In the genomic region with DNA sequence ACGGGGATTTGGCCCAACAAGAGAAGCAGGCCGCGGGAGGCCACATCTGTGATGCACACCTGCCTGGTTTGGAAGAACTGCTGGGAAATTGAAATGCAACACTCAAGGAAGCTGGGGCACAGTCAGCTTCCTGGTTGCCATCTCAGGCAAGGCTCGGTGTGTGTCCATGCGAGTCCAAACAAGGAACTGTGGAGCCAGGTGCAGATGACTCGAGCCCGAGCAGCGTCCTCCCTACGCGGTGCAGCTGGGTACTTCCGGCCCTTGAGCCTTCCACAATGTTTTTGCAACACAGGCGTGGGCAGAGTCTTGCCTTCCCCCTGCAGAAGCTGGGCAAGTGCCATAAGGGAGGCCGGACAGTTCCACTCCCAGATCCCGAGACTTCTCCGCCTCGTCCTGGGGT, we compare ENCODE assay signal across 21 cellular contexts.
DNase-seq lines count a peak whose midpoint lies in the region; ATAC-seq and TF ChIP-seq lines count a peak whose summit lies in the region.
"Had no signal": no experiment of that assay in that cellular context is flagged by ENCODE, and none has a peak within 500 bp of the region (broad histone marks: within the 10 kb centered on the region; RNA-seq: fewer than 3 reads in every experiment).

No MANE protein-coding gene starts in this region.

- H3K4me3 ChIP-seq in RWPE2 (ENCODE audit: severe bottlenecking) (no peak overlapping the region), colonic mucosa (no peak overlapping the region)
- H3K4me3 ChIP-seq: GM23248, heart left ventricle, left ventricle myocardium inferior, vagina had no signal

- H3K36me3 ChIP-seq in RWPE2 (ENCODE audit: low read depth), result no peaks in the 10 kb centered on the region
- H3K36me3 ChIP-seq in colonic mucosa, result no peaks in the 10 kb centered on the region
- H3K36me3 ChIP-seq: vagina had no signal

- DNase-seq in A172 (ENCODE audit: low spot score) (peak; percentile 4), HPDE6-E6E7 (ENCODE audit: extremely low spot score) (peak; percentile 33), RWPE2 (ENCODE audit: low spot score) (no peak), left kidney (ENCODE audit: low read depth, low spot score) (peak; percentile 65), colonic mucosa (no peak), GDM1 (lab: John Stamatoyannopoulos, UW) (no peak)
- DNase-seq: activated CD4-positive, alpha-beta T cell treated with anti-CD3 and anti-CD28 coated beads for 36 hours; activated naive CD4-positive, alpha-beta T cell treated with anti-CD3 and anti-CD28 coated beads, Interleukin-2, amount 10 ng/mL, durations not matched to agents 7 days and 5 days; activated T-cell treated with anti-CD3 and anti-CD28 coated beads, Interleukin-2, amount 50 U/mL, for 48 hours; effector memory CD8-positive, alpha-beta T cell; GM23248; heart left ventricle; left ventricle myocardium inferior; MM.1S; NCI-H187 treated with DMSO at 0.1 percent for 48 hours; NCI-H69; SHP77 treated with DMSO at 0.1 percent for 48 hours had no signal

- ATAC-seq in RWPE2 (ENCODE audit: low read depth) (peak; percentile 90), HG02571 (IDR thresholded peaks at IDR 0.05; ENCODE audit: unreplicated experiment) (no peak), HG02840 (IDR thresholded peaks at IDR 0.05; ENCODE audit: low FRiP score, unreplicated experiment) (no peak)
- ATAC-seq: activated CD4-positive, alpha-beta T cell treated with anti-CD3 and anti-CD28 coated beads for 36 hours; effector memory CD8-positive, alpha-beta T cell; heart left ventricle had no signal

- intact Hi-C loops in colonic mucosa (cut with DNase I), result no loop called here

- no peaks in the 10 kb centered on the region for H3K9me3 ChIP-seq in RWPE2 (ENCODE audit: severe bottlenecking)
- no peaks in the 10 kb centered on the region for H3K9me3 ChIP-seq in colonic mucosa
- H3K9me3 ChIP-seq: heart left ventricle, left ventricle myocardium inferior, vagina had no signal

- H3K27me3 ChIP-seq in RWPE2 (ENCODE audit: insufficient read depth, poor library complexity, severe bottlenecking), result no peaks in the 10 kb centered on the region
- no peaks in the 10 kb centered on the region for H3K27me3 ChIP-seq in colonic mucosa
- H3K27me3 ChIP-seq: heart left ventricle, vagina had no signal

- no peak overlapping the region for H3K9ac ChIP-seq in colonic mucosa (ENCODE audit: low read depth in 2 of 2, low read length in 2 of 2)
- H3K9ac ChIP-seq: GM23248 had no signal

- TF ChIP-seq CTCF in RWPE2 (IDR thresholded peaks at IDR 0.05; ENCODE audit: poor library complexity, severe bottlenecking), result no peak
- no peak for TF ChIP-seq CTCF in colonic mucosa (IDR thresholded peaks at IDR 0.05)

- peak overlapping the region; percentile 63 for H3K27ac ChIP-seq in RWPE2 (ENCODE audit: poor library complexity, severe bottlenecking)
- H3K27ac ChIP-seq in colonic mucosa, result no peak overlapping the region
- H3K27ac ChIP-seq: C4-2B, GM23248, heart left ventricle, left ventricle myocardium inferior, vagina had no signal

- H3K4me1 ChIP-seq in RWPE2 (ENCODE audit: insufficient read depth, poor library complexity, severe bottlenecking) (peaks cover 14% of the 10 kb centered on the region), colonic mucosa (no peaks in the 10 kb centered on the region)
- H3K4me1 ChIP-seq: vagina had no signal

Comparison
In these comparisons a context has a peak if more than half of its experiments do, and no peak if none do; other contexts are left out.
1. DNase-seq: peak in A172 (single experiment), HPDE6-E6E7 (single experiment) and left kidney (single experiment); none in RWPE2 (single experiment), colonic mucosa (single experiment) and GDM1 (single experiment).